Comparison of ENCODE assay signal across 21 cellular contexts in genomic region chr5:133389066-133389590, GRCh38.
"Had no signal": no experiment of that assay in that cellular context is flagged by ENCODE, and none has a peak within 500 bp of the region (broad histone marks: within the 10 kb centered on the region; RNA-seq: fewer than 3 reads in every experiment).

No MANE protein-coding gene starts in this region.

- DNase-seq: activated CD4-positive, alpha-beta memory T cell treated with anti-CD3 and anti-CD28 coated beads for 36 hours; activated CD4-positive, alpha-beta T cell treated with anti-CD3 and anti-CD28 coated beads for 1 hour; activated T-cell treated with anti-CD3 and anti-CD28 coated beads, Interleukin-2, amount 50 U/mL, for 4 hours; dermis blood vessel endothelial cell; effector memory CD8-positive, alpha-beta T cell; foreskin keratinocyte; glutamatergic neuron; hippocampal formation; kidney; occipital lobe; stimulated activated CD4-positive, alpha-beta T cell treated with anti-CD3 and anti-CD28 coated beads, Interleukin-12 subunit alpha, Interleukin-12 subunit beta, amount 100 ng/mL, for 4 hours; stimulated activated CD4-positive, alpha-beta T cell treated with anti-CD3 and anti-CD28 coated beads, Interleukin-1b, Interleukin-23, amount 100 ng/mL, for 48 hours; stimulated activated naive CD8-positive, alpha-beta T cell treated with anti-CD3 and anti-CD28 coated beads, Interleukin-15, Interleukin-2, amounts not matched to agents 100 U/mL and 50 U/mL, for 24 hours; substantia nigra; SW 1271; T-helper 2 cell; tibial artery; uterus; WERI-Rb-1 had no signal

- H3K27me3 ChIP-seq: adrenal gland, uterus had no signal

- H3K27ac ChIP-seq: adrenal gland, foreskin keratinocyte, tibial artery, uterus, WERI-Rb-1 had no signal

- H3K9me3 ChIP-seq: adrenal gland, tibial artery, uterus had no signal

- FAIRE-seq: astrocyte, kidney had no signal

- H3K4me3 ChIP-seq: adrenal gland, tibial artery, uterus had no signal

- H3K4me1 ChIP-seq: adrenal gland, foreskin keratinocyte, tibial artery, uterus had no signal

- H3K36me3 ChIP-seq: adrenal gland, tibial artery, uterus, WERI-Rb-1 had no signal
